19 cellular contexts compared by ENCODE assay signal in the genomic region with DNA sequence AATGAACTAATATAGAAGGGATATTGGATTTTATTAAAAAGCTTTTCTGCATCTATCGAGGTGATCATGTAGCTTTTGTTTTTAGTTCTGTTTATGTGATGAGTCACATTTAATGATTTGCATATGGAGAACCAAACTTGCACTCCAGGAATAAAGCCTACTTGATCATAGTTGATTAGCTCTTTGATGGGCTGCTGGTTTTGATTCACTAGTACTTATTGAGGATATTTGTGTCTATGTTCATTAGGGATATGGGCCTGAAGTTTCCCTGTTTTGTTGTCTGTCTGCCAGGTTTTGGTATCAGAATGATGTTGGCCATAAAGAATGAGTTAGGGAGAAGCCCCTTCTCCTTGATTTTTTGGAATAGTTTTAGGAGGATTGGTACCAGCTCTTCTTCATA.
"Had no signal": no experiment of that assay in that cellular context is flagged by ENCODE, and none has a peak within 500 bp of the region (broad histone marks: within the 10 kb centered on the region; RNA-seq: fewer than 3 reads in every experiment).

No MANE protein-coding gene starts in this region.

- DNase-seq: occipital lobe; ovary; posterior cingulate gyrus; psoas muscle; right cardiac atrium; right lobe of liver; sigmoid colon; small intestine; stimulated activated CD4-positive, alpha-beta T cell treated with anti-CD3 and anti-CD28 coated beads, Interleukin-15, amount 100 ng/mL, for 24 hours; stimulated activated CD4-positive, alpha-beta T cell treated with anti-CD3 and anti-CD28 coated beads, Interleukin-2, amount 100 ng/mL, for 24 hours; stimulated activated CD4-positive, alpha-beta T cell treated with anti-CD3 and anti-CD28 coated beads, Interleukin-2, amount 100 ng/mL, for 48 hours; stimulated activated CD4-positive, alpha-beta T cell treated with anti-CD3 and anti-CD28 coated beads, Interleukin-4, amount 100 ng/mL, for 24 hours; stimulated activated naive B cell treated with anti-CD40 and anti-IgM and Interleukin-4, amounts not matched to agents 10 μg/mL and 1 μg/mL and 100 μg/mL, for 72 hours; stimulated activated naive CD4-positive, alpha-beta T cell treated with Interleukin-2 at 50 U/mL for 16 hours; stomach; thyroid gland; trophoblast cell; upper lobe of left lung had no signal

- ATAC-seq: psoas muscle; right cardiac atrium; right lobe of liver; stimulated activated effector memory CD8-positive, alpha-beta T cell treated with anti-CD3 and anti-CD28 coated beads, Interleukin-12 subunit alpha, Interleukin-12 subunit beta, amount 100 ng/mL, for 72 hours; stimulated activated naive B cell treated with anti-CD40 and anti-IgM and Interleukin-4, amounts not matched to agents 10 μg/mL and 1 μg/mL and 100 μg/mL, for 72 hours had no signal
